8 cellular contexts compared by ENCODE assay signal in the genomic region with DNA sequence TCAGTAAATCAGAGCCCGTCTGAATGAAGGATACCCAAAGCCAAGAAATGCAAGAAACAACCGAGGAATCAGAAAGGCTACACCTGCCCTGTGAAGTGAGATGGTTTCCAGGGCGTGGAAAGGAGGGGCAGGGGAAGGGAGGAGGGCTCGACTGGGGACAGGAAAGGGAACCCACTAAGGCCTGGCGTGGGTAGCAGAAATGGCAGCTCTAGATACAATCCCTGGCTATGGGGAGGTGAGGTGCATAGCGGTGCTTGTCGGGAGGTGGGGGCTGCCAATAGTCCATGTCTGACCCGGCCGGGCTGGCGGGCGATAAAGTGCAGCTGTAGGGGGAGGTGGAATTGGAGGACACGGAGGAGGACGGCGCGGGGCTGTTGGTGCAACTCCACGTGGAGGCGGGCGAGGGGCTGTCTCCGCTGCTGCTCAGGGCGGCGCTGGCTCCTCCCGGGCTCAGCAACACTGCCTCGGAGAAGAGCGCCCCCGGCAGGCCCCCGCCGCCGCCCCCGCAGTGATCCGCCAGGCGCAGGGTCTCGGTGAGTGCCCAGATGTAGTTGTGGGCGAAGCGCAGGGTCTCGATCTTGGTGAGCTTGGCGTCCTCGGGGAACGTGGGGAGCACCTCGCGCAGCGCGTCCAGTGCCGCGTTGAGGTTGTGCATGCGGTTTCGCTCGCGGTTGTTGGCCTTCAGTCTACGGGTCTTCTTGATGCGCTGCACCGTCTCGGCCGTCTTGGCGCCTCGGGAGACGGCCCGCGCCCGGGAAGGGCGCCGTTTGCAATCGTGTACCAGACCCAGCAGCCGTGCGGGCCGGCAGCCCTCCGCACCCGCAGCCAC. TPM values are rescaled to one million over a fixed set of nuclear protein-coding genes. Genes with fewer than 3 reads are reported as not detected.
A peak's percentile ranks its signal among the peaks of the same experiment; 100 is the strongest.
DNase-seq lines count a peak whose midpoint lies in the region; ATAC-seq and TF ChIP-seq lines count a peak whose summit lies in the region.

No MANE protein-coding gene starts in this region.

- peaks cover 76% of the 10 kb centered on the region for H3K27me3 ChIP-seq in CD4-positive, alpha-beta memory T cell (ENCODE audit: insufficient read depth, low read length)
- peaks cover 100% of the 10 kb centered on the region for H3K27me3 ChIP-seq in transverse colon

- DNase-seq in CD4-positive, alpha-beta memory T cell, result no peak
- no peak for DNase-seq in activated T-cell treated with anti-CD3 and anti-CD28 coated beads, Interleukin-2, amount 50 U/mL, for 72 hours
- no peak for DNase-seq in left colon
- no peak for DNase-seq in transverse colon
- DNase-seq in mucosa of gallbladder (ENCODE audit: low spot score), result no peak
- DNase-seq in left lobe of liver (ENCODE audit: low spot score), result no peak

- CTCF ChIA-PET in CD4-positive, alpha-beta memory T cell (lab: Charles Lee; ENCODE audit: partially characterized antibody), result interaction anchor here (0.9 to 1.0 kb wide), 2 partner anchors 8 to 179 kb away, joined by 3 to 4 read pairs; no protein-coding TSS in a partner anchor

- peaks cover 32 to 81% (median 51%) of the 10 kb centered on the region in 4 donors for H3K4me1 Mint-ChIP-seq in CD4-positive, alpha-beta memory T cell
- peaks cover 64% of the 10 kb centered on the region for H3K4me1 Mint-ChIP-seq in activated T-cell treated with anti-CD3 and anti-CD28 coated beads, Interleukin-2, amount 50 U/mL, for 72 hours (ENCODE audit: low read depth)

- POLR2A ChIA-PET in CD4-positive, alpha-beta memory T cell (lab: Charles Lee; ENCODE audit: partially characterized antibody), result no interaction called here

- in situ Hi-C loops in transverse colon (cut with MboI; ENCODE audit: low pct_ligation_motif_present in 1 of 4, low pct_unique_long_range_greater_than_20kb in 1 of 4, low sequenced_read_pairs in 3 of 4), result no loop called here

- H3K4me3 Mint-ChIP-seq in CD4-positive, alpha-beta memory T cell, result peak overlapping the region; percentile 65 to 98 (median 86)
- peak overlapping the region; percentile 92 to 98 for H3K4me3 Mint-ChIP-seq in activated T-cell treated with anti-CD3 and anti-CD28 coated beads, Interleukin-2, amount 50 U/mL, for 72 hours

- TF ChIP-seq EP300 in transverse colon (IDR thresholded peaks at IDR 0.05; ENCODE audit: low read depth), result no peak

- peaks cover 72 to 74% of the 10 kb centered on the region in 2 donors for H3K27me3 Mint-ChIP-seq in CD4-positive, alpha-beta memory T cell
- H3K27me3 Mint-ChIP-seq in activated T-cell treated with anti-CD3 and anti-CD28 coated beads, Interleukin-2, amount 50 U/mL, for 72 hours (ENCODE audit: low read depth), result peaks cover 95% of the 10 kb centered on the region

- peak overlapping the region in 1 of 2 donors; percentile 37 for H3K4me3 ChIP-seq in CD4-positive, alpha-beta memory T cell (ENCODE audit: low read length in 2 of 2)
- peak overlapping the region in 3 of 4 donors; percentile 38 to 54 (median 38) for H3K4me3 ChIP-seq in transverse colon

- peaks cover 60% of the 10 kb centered on the region for H3K4me1 ChIP-seq in CD4-positive, alpha-beta memory T cell (ENCODE audit: insufficient read depth, low read length)
- peaks cover 18 to 51% (median 47%) of the 10 kb centered on the region in 4 donors for H3K4me1 ChIP-seq in transverse colon

- no peak for TF ChIP-seq POLR2A in transverse colon (IDR thresholded peaks at IDR 0.05)

- H3K36me3 ChIP-seq in CD4-positive, alpha-beta memory T cell (ENCODE audit: insufficient read depth, low read length), result no peaks in the 10 kb centered on the region
- no peaks in the 10 kb centered on the region for H3K36me3 ChIP-seq in transverse colon

- H3K9me3 Mint-ChIP-seq in CD4-positive, alpha-beta memory T cell, result peaks cover 0 to 24% (median 12%) of the 10 kb centered on the region in 8 donors
- H3K9me3 Mint-ChIP-seq in activated T-cell treated with anti-CD3 and anti-CD28 coated beads, Interleukin-2, amount 50 U/mL, for 72 hours, result no peaks in the 10 kb centered on the region

- no peaks in the 10 kb centered on the region for H3K9me3 ChIP-seq in CD4-positive, alpha-beta memory T cell (ENCODE audit: control insufficient read depth in 1 of 2, low read length in 2 of 2)
- H3K9me3 ChIP-seq in transverse colon, result no peaks in the 10 kb centered on the region

- TF ChIP-seq CTCF in transverse colon (IDR thresholded peaks at IDR 0.05), result no peak

- peak; percentile 10 for ATAC-seq in GM19035 (IDR thresholded peaks at IDR 0.05; ENCODE audit: unreplicated experiment)
- peak; percentile 14 for ATAC-seq in HG03196 (IDR thresholded peaks at IDR 0.05; ENCODE audit: unreplicated experiment)
- ATAC-seq in activated T-cell treated with anti-CD3 and anti-CD28 coated beads, Interleukin-2, amount 50 U/mL, for 72 hours (replicated peaks in 1 of 2), result peak; percentile 30 to 33
- peak; percentile 8 for ATAC-seq in left colon
- ATAC-seq in left lobe of liver, result no peak

- peak overlapping the region in 2 of 7 donors; percentile 35 to 87 for H3K27ac Mint-ChIP-seq in CD4-positive, alpha-beta memory T cell
- H3K27ac Mint-ChIP-seq in activated T-cell treated with anti-CD3 and anti-CD28 coated beads, Interleukin-2, amount 50 U/mL, for 72 hours, result no peak overlapping the region

- WGBS in transverse colon (ENCODE audit: low coverage in 1 of 2), 2 donors, result 3 to 5% methylated on average over 6 to 48 of the region's 67 CpGs

- peaks cover 2 to 3% of the 10 kb centered on the region in 2 donors for H3K36me3 Mint-ChIP-seq in CD4-positive, alpha-beta memory T cell
- H3K36me3 Mint-ChIP-seq in activated T-cell treated with anti-CD3 and anti-CD28 coated beads, Interleukin-2, amount 50 U/mL, for 72 hours (ENCODE audit: insufficient read depth in 2 of 2), result peaks cover 6 to 7% of the 10 kb centered on the region in 2 donors

- H3K27ac ChIP-seq in CD4-positive, alpha-beta memory T cell (ENCODE audit: low read depth, low read length), result no peak overlapping the region
- no peak overlapping the region for H3K27ac ChIP-seq in transverse colon

- intact Hi-C loops in CD4-positive, alpha-beta memory T cell (cut with micrococcal nuclease), result no loop called here
- intact Hi-C loops in left colon (cut with DNase I, micrococcal nuclease), result no loop called here
- intact Hi-C loops in transverse colon (cut with DNase I; ENCODE audit: low total_unique reads), result no loop called here

RNA-seq across cellular contexts. Expression of a gene that starts 1.3 kb away (rescaled TPM):
- total RNA-seq in CD4-positive, alpha-beta memory T cell, result not detected
- polyA plus RNA-seq in CD4-positive, alpha-beta memory T cell, result not detected
- total RNA-seq in activated T-cell treated with anti-CD3 and anti-CD28 coated beads, Interleukin-2, amount 50 U/mL, for 72 hours, result under 1 TPM; 0.23 to 0.26 TPM
- not detected for total RNA-seq in left colon
- total RNA-seq in transverse colon, result not detected
- total RNA-seq in mucosa of gallbladder, result not detected
- total RNA-seq in left lobe of liver, result not detected
